ENCODE assay signal across 24 cellular contexts in the genomic region with DNA sequence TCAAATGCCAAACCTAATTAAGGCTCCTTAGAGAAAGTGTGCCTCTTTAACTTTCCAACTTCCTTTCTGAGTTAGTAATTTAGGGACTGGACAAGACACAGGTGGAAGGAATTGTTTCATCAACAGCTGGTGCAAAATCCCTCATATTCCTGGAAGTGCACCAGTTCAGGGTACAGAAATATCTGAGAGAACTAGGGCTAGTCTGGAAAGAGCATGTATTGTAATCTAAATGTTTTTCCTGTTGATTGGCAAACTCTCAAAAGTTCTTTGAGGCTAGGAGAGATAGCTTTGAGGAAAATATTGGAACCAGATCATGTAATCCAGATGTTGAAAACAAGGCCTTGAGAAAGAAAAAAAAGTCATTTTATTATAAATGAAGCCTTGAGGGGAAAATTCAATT.
A peak's percentile ranks its signal among the peaks of the same experiment; 100 is the strongest.
DNase-seq lines count a peak whose midpoint lies in the region; ATAC-seq and TF ChIP-seq lines count a peak whose summit lies in the region.
"Had no signal": no experiment of that assay in that cellular context is flagged by ENCODE, and none has a peak within 500 bp of the region (broad histone marks: within the 10 kb centered on the region; RNA-seq: fewer than 3 reads in every experiment).

No MANE protein-coding gene starts in this region.

- H2AFZ ChIP-seq in SU-DHL-6 (ENCODE audit: low read depth, low read length, severe bottlenecking), result peak overlapping the region; percentile 34

- no peak for DNase-seq in Right ventricle myocardium inferior (ENCODE audit: missing footprints)
- DNase-seq in right atrium auricular region (ENCODE audit: low spot score), result no peak
- DNase-seq in fibroblast of gingiva (ENCODE audit: low read depth), result peak; percentile 28
- DNase-seq in activated CD4-positive, alpha-beta T cell treated with anti-CD3 and anti-CD28 coated beads, Interleukin-2, amount 50 U/mL, for 4 hours, result no peak
- DNase-seq in stimulated activated CD4-positive, alpha-beta T cell treated with anti-CD3 and anti-CD28 coated beads, Interleukin-12 subunit alpha, Interleukin-12 subunit beta, amount 100 ng/mL, for 4 hours, result no peak
- no peak for DNase-seq in effector CD4-positive, alpha-beta T cell
- DNase-seq: AML-193; C1 segment of cervical spinal cord; Calu3; CD8-positive, alpha-beta T cell; DMS153; GOT3; HCEC 1CT; KBM-7; NCI-H1092; NCI-H187 treated with DMSO at 0.1 percent for 48 hours; NCI-H226; NCI-H524 treated with DMSO at 0.1 percent for 48 hours; NCI-H82; OCI-M1; SHP77 had no signal

- H3K27me3 ChIP-seq in right atrium auricular region (no peaks in the 10 kb centered on the region), SU-DHL-6 (ENCODE audit: low read length) (no peaks in the 10 kb centered on the region)

- H3K4me2 ChIP-seq in SU-DHL-6 (ENCODE audit: low read depth, low read length, poor library complexity, severe bottlenecking), result peak overlapping the region; percentile 63

- H3K27ac ChIP-seq in right atrium auricular region, result no peak overlapping the region
- peak overlapping the region; percentile 82 for H3K27ac ChIP-seq in SU-DHL-6 (ENCODE audit: low read depth, low read length)
- H3K27ac ChIP-seq: 22Rv1 had no signal

- no peaks in the 10 kb centered on the region for H3K36me3 ChIP-seq in right atrium auricular region
- no peaks in the 10 kb centered on the region for H3K36me3 ChIP-seq in SU-DHL-6 (ENCODE audit: low read length)

- H3K9me2 ChIP-seq in SU-DHL-6 (replicated peaks; ENCODE audit: insufficient read depth, low read length), result no peaks in the 10 kb centered on the region

- intact Hi-C loops in Right ventricle myocardium inferior (cut with DNase I), result no loop called here

- H4K20me1 ChIP-seq in SU-DHL-6 (ENCODE audit: low read depth, low read length), result no peaks in the 10 kb centered on the region

- H3K9me3 ChIP-seq in right atrium auricular region, result no peaks in the 10 kb centered on the region
- no peaks in the 10 kb centered on the region for H3K9me3 ChIP-seq in SU-DHL-6 (ENCODE audit: insufficient read depth, low read length)

- TF ChIP-seq CTCF in right atrium auricular region (IDR thresholded peaks at IDR 0.05) (no peak), SU-DHL-6 (IDR thresholded peaks at IDR 0.05; ENCODE audit: insufficient read depth, low read length, poor library complexity, severe bottlenecking) (no peak), nephron (IDR thresholded peaks at IDR 0.05; ENCODE audit: unreplicated experiment in 3 of 3) (no peak)

- peak overlapping the region in 2 of 3 experiments; percentile 25 to 45 for H3K27ac Mint-ChIP-seq in nephron
- H3K27ac Mint-ChIP-seq: CD8-positive, alpha-beta T cell had no signal

- no peaks in the 10 kb centered on the region for H3K36me3 Mint-ChIP-seq in nephron (ENCODE audit: low read depth)
- H3K36me3 Mint-ChIP-seq: CD8-positive, alpha-beta T cell had no signal

- no peak overlapping the region for H3K4me3 Mint-ChIP-seq in nephron
- H3K4me3 Mint-ChIP-seq: CD8-positive, alpha-beta T cell had no signal

- no peaks in the 10 kb centered on the region for H3K79me2 ChIP-seq in SU-DHL-6 (ENCODE audit: insufficient read depth, low read length)

- H3K4me3 ChIP-seq in right atrium auricular region (no peak overlapping the region), SU-DHL-6 (ENCODE audit: insufficient read depth, low read length, poor library complexity, severe bottlenecking) (no peak overlapping the region)

- H3K9me3 Mint-ChIP-seq in nephron, result peaks cover 14% of the 10 kb centered on the region

- peak; percentile 16 for ATAC-seq in Right ventricle myocardium inferior
- ATAC-seq: CD8-positive, alpha-beta T cell had no signal

- peak overlapping the region; percentile 4; the same call in 1 of the 2 replicates for H3K9ac ChIP-seq in SU-DHL-6 (ENCODE audit: low read length)

- peaks cover 6% of the 10 kb centered on the region for H3K4me1 Mint-ChIP-seq in nephron

- no peaks in the 10 kb centered on the region for H3K4me1 ChIP-seq in right atrium auricular region

- no peaks in the 10 kb centered on the region for H3K27me3 Mint-ChIP-seq in nephron (ENCODE audit: low read depth)

- peaks cover 15% of the 10 kb centered on the region; the same call in 1 of the 2 replicates for H3F3A ChIP-seq in SU-DHL-6 (ENCODE audit: insufficient read depth)
